Comparison of ENCODE assay signal across 1 cellular context in the genomic region with DNA sequence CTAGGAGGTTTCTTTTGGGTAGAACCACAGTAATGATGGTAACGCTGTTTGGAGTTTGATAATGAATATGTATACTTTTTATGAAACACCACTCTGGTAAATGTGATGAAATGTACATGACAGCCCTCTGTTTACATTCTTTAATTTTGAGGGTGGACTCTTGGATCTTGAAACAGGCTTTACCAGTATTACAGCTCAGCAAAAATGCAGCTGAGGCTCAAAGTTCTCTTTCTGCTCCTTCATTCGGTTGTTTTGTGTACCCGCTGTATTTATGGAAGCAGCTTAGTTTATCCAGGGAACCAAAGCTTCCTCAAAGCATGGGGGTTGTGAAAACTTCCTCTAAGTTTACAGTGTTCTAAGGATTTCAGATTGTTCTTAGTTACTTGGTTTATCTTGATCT.
TF ChIP-seq lines count a peak whose summit lies in the region.

No MANE protein-coding gene starts in this region.

TF ChIP-seq in HepG2, 621 proteins besides CTCF, POLR2A, EP300 and RAD21 (continued from another document and continues in another):
- no peak for TF ChIP-seq PCBP2 (optimal IDR thresholded peaks at IDR 0.05; ENCODE audit: low read depth, low read length, poor library complexity, severe bottlenecking)
- TF ChIP-seq HDAC2 (CRISPR knock-in tag; IDR thresholded peaks at IDR 0.05) = peak; percentile 85
- TF ChIP-seq REST (IDR thresholded peaks at IDR 0.05; ENCODE audit: borderline replicate concordance in 1 of 2, low read depth in 1 of 2, low read length in 2 of 2) = no peak
- TF ChIP-seq CBX5 (CRISPR knock-in tag; IDR thresholded peaks at IDR 0.05; ENCODE audit: borderline replicate concordance) = no peak
- no peak for TF ChIP-seq ZUFSP (CRISPR knock-in tag; IDR thresholded peaks at IDR 0.05; ENCODE audit: borderline replicate concordance)
- TF ChIP-seq GLMP (CRISPR knock-in tag; IDR thresholded peaks at IDR 0.05; ENCODE audit: borderline replicate concordance) = no peak
- peak; percentile 88 for TF ChIP-seq NCOA2 (CRISPR knock-in tag; IDR thresholded peaks at IDR 0.05)
- no peak for TF ChIP-seq ZNF17 (CRISPR knock-in tag; IDR thresholded peaks at IDR 0.05)
- no peak for TF ChIP-seq ZNF589 (CRISPR knock-in tag; conservative IDR thresholded peaks at IDR 0.05)
- 0 out of 2 replicates have a peak, but pooled peaks have one; percentile 23 for TF ChIP-seq HMG20B (CRISPR knock-in tag; conservative IDR thresholded peaks at IDR 0.05)
- TF ChIP-seq TBX3 (IDR thresholded peaks at IDR 0.05; ENCODE audit: borderline replicate concordance) = no peak
- no peak for TF ChIP-seq SPEN (CRISPR knock-in tag; IDR thresholded peaks at IDR 0.05; ENCODE audit: low read depth)
- no peak for TF ChIP-seq JARID2 (CRISPR knock-in tag; IDR thresholded peaks at IDR 0.05; ENCODE audit: insufficient replicate concordance)
- no peak for TF ChIP-seq ELF4 (CRISPR knock-in tag; IDR thresholded peaks at IDR 0.05; ENCODE audit: borderline replicate concordance)
- no peak for TF ChIP-seq ZMAT3 (CRISPR knock-in tag; conservative IDR thresholded peaks at IDR 0.05)
- peak; percentile 77; the same call in 1 of the 2 replicates for TF ChIP-seq MIER3 (CRISPR knock-in tag; IDR thresholded peaks at IDR 0.05; ENCODE audit: borderline replicate concordance)
- TF ChIP-seq FOXK2 (IDR thresholded peaks at IDR 0.05) = peak; percentile 79
- no peak for TF ChIP-seq SMAD1 (CRISPR knock-in tag; IDR thresholded peaks at IDR 0.05; ENCODE audit: borderline replicate concordance, low read depth)
- peak; percentile 98 for TF ChIP-seq HNF4A (CRISPR knock-in tag; IDR thresholded peaks at IDR 0.05)
- TF ChIP-seq ZNF329 (CRISPR knock-in tag; IDR thresholded peaks at IDR 0.05; ENCODE audit: low read depth) = no peak
- no peak for TF ChIP-seq ZHX1 (CRISPR knock-in tag; IDR thresholded peaks at IDR 0.05; ENCODE audit: low read depth)
- no peak for TF ChIP-seq NCOA5 (CRISPR knock-in tag; IDR thresholded peaks at IDR 0.05)
- peak; percentile 23; the same call in 1 of the 2 replicates for TF ChIP-seq NFE2 (CRISPR knock-in tag; IDR thresholded peaks at IDR 0.05)
- no peak for TF ChIP-seq ZNF234 (CRISPR knock-in tag; conservative IDR thresholded peaks at IDR 0.05)
- TF ChIP-seq, protein P1, sequence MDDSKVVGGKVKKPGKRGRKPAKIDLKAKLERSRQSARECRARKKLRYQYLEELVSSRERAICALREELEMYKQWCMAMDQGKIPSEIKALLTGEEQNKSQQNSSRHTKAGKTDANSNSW (CRISPR knock-in tag; IDR thresholded peaks at IDR 0.05; ENCODE audit: borderline replicate concordance) = no peak
- TF ChIP-seq ZKSCAN8 (CRISPR knock-in tag; IDR thresholded peaks at IDR 0.05; ENCODE audit: borderline replicate concordance) = peak; percentile 83; the same call in 1 of the 2 replicates
- TF ChIP-seq ZNF205 (CRISPR knock-in tag; IDR thresholded peaks at IDR 0.05) = no peak
- no peak for TF ChIP-seq ZNF501 (CRISPR knock-in tag; IDR thresholded peaks at IDR 0.05)
- no peak for TF ChIP-seq ZNF556 (CRISPR knock-in tag; IDR thresholded peaks at IDR 0.05; ENCODE audit: borderline replicate concordance)
- TF ChIP-seq ETV6 (CRISPR knock-in tag; conservative IDR thresholded peaks at IDR 0.05) = no peak
- peak; percentile 62; the same call in 1 of the 2 replicates for TF ChIP-seq ZBTB20 (CRISPR knock-in tag; IDR thresholded peaks at IDR 0.05; ENCODE audit: borderline replicate concordance, low read depth)
- no peak for TF ChIP-seq MYNN (CRISPR knock-in tag; IDR thresholded peaks at IDR 0.05; ENCODE audit: low read depth)
- TF ChIP-seq KLF13 (CRISPR knock-in tag; IDR thresholded peaks at IDR 0.05) = no peak
- no peak for TF ChIP-seq ZNF207 (IDR thresholded peaks at IDR 0.05; ENCODE audit: borderline replicate concordance)
- TF ChIP-seq POLR2AphosphoS2 (IDR thresholded peaks at IDR 0.05; ENCODE audit: low read depth, low read length) = no peak
- TF ChIP-seq ZNF570 (CRISPR knock-in tag; IDR thresholded peaks at IDR 0.05; ENCODE audit: borderline replicate concordance) = no peak
- TF ChIP-seq ZMYM4 (CRISPR knock-in tag; IDR thresholded peaks at IDR 0.05) = no peak
- no peak; the same call in 1 of the 2 replicates for TF ChIP-seq NR2C2 (CRISPR knock-in tag; IDR thresholded peaks at IDR 0.05; ENCODE audit: borderline replicate concordance)
- TF ChIP-seq, protein P2, sequence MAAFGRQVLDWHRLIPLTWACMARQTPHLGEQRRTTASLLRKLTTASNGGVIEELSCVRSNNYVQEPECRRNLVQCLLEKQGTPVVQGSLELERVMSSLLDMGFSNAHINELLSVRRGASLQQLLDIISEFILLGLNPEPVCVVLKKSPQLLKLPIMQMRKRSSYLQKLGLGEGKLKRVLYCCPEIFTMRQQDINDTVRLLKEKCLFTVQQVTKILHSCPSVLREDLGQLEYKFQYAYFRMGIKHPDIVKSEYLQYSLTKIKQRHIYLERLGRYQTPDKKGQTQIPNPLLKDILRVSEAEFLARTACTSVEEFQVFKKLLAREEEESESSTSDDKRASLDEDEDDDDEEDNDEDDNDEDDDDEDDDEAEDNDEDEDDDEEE (CRISPR knock-in tag; IDR thresholded peaks at IDR 0.05) = no peak
- TF ChIP-seq TOE1 (CRISPR knock-in tag; IDR thresholded peaks at IDR 0.05) = no peak
- no peak for TF ChIP-seq ZNF292 (CRISPR knock-in tag; IDR thresholded peaks at IDR 0.05; ENCODE audit: borderline replicate concordance, low read depth)
- TF ChIP-seq NFIC (IDR thresholded peaks at IDR 0.05; ENCODE audit: low read length) = peak; percentile 67; the same call in 1 of the 2 replicates
- no peak for TF ChIP-seq ETS1 (CRISPR knock-in tag; IDR thresholded peaks at IDR 0.05)
- TF ChIP-seq, protein P3, sequence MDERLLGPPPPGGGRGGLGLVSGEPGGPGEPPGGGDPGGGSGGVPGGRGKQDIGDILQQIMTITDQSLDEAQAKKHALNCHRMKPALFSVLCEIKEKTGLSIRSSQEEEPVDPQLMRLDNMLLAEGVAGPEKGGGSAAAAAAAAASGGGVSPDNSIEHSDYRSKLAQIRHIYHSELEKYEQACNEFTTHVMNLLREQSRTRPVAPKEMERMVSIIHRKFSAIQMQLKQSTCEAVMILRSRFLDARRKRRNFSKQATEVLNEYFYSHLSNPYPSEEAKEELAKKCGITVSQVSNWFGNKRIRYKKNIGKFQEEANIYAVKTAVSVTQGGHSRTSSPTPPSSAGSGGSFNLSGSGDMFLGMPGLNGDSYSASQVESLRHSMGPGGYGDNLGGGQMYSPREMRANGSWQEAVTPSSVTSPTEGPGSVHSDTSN (CRISPR knock-in tag; IDR thresholded peaks at IDR 0.05) = no peak
- no peak for TF ChIP-seq ZNF878 (CRISPR knock-in tag; IDR thresholded peaks at IDR 0.05)
- no peak for TF ChIP-seq HNRNPLL (IDR thresholded peaks at IDR 0.05; ENCODE audit: low read depth, low read length, poor library complexity, severe bottlenecking)
- TF ChIP-seq, protein P4, sequence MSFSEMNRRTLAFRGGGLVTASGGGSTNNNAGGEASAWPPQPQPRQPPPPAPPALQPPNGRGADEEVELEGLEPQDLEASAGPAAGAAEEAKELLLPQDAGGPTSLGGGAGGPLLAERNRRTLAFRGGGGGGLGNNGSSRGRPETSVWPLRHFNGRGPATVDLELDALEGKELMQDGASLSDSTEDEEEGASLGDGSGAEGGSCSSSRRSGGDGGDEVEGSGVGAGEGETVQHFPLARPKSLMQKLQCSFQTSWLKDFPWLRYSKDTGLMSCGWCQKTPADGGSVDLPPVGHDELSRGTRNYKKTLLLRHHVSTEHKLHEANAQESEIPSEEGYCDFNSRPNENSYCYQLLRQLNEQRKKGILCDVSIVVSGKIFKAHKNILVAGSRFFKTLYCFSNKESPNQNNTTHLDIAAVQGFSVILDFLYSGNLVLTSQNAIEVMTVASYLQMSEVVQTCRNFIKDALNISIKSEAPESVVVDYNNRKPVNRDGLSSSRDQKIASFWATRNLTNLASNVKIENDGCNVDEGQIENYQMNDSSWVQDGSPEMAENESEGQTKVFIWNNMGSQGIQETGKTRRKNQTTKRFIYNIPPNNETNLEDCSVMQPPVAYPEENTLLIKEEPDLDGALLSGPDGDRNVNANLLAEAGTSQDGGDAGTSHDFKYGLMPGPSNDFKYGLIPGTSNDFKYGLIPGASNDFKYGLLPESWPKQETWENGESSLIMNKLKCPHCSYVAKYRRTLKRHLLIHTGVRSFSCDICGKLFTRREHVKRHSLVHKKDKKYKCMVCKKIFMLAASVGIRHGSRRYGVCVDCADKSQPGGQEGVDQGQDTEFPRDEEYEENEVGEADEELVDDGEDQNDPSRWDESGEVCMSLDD (CRISPR knock-in tag; IDR thresholded peaks at IDR 0.05; ENCODE audit: borderline replicate concordance) = no peak
- peak; percentile 78 for TF ChIP-seq CREM (IDR thresholded peaks at IDR 0.05)
- TF ChIP-seq CREM (CRISPR knock-in tag; IDR thresholded peaks at IDR 0.05) = no peak
- TF ChIP-seq ARHGAP35 (CRISPR knock-in tag; IDR thresholded peaks at IDR 0.05; ENCODE audit: borderline replicate concordance) = no peak
- TF ChIP-seq DMAP1 (CRISPR knock-in tag; IDR thresholded peaks at IDR 0.05) = no peak
- no peak for TF ChIP-seq ZNF768 (CRISPR knock-in tag; IDR thresholded peaks at IDR 0.05)
- TF ChIP-seq ZNF331 (CRISPR knock-in tag; IDR thresholded peaks at IDR 0.05) = peak; percentile 59; the same call in 1 of the 2 replicates
- TF ChIP-seq ZNF350 (CRISPR knock-in tag; IDR thresholded peaks at IDR 0.05; ENCODE audit: borderline replicate concordance, low read depth) = no peak
- TF ChIP-seq ZNF781 (CRISPR knock-in tag; IDR thresholded peaks at IDR 0.05; ENCODE audit: borderline replicate concordance, not compliant biosample characterization) = no peak
- TF ChIP-seq GTF3A (CRISPR knock-in tag; conservative IDR thresholded peaks at IDR 0.05) = no peak
